ENCODE assay signal across 10 cellular contexts in the genomic region with DNA sequence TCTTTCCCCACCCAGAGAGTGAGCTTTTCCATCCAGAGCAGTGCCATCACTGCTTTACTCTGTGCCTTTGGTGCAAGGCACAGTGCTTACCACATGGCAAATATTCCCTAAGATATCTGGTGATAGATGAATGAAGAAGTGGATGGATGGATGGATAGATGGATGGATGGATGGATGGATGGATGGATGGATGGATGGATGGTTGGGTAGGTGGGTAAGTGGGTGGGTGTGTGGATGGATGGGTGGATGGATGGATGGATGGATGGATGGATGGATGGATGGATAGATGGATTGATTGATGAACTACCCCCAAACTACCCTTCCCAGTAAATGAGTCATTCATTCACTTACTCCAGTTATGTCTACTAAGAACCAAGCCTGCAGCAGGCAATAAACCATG.
"Had no signal": no experiment of that assay in that cellular context is flagged by ENCODE, and none has a peak within 500 bp of the region (broad histone marks: within the 10 kb centered on the region; RNA-seq: fewer than 3 reads in every experiment).

No MANE protein-coding gene starts in this region.

- ATAC-seq: GM23338, HCT116 had no signal

- FAIRE-seq: H54 had no signal

- H3K4me2 ChIP-seq: GM23338 had no signal

- H3K9ac ChIP-seq: GM23248 had no signal

- DNase-seq: GM23248, GOT3, H7, H9, HCEC 1CT, HFFc6 had no signal

- H3K9me3 ChIP-seq: HAP-1 had no signal

- H2AFZ ChIP-seq: GM23248, GM23338 had no signal

- H3K4me1 ChIP-seq: HAP-1 had no signal

- H3K4me3 ChIP-seq: GM23248, GM23338, HAP-1 had no signal

- H3K36me3 ChIP-seq: HAP-1 had no signal

- H3K27ac ChIP-seq: GM23248 had no signal
